In genomic region chr10:555281-555680, GRCh38 we compare ENCODE assay signal across 22 cellular contexts.
"Had no signal": no experiment of that assay in that cellular context is flagged by ENCODE, and none has a peak within 500 bp of the region (broad histone marks: within the 10 kb centered on the region; RNA-seq: fewer than 3 reads in every experiment).

No MANE protein-coding gene starts in this region.

- H3K9me3 Mint-ChIP-seq: activated CD4-positive, alpha-beta T cell treated with anti-CD3 and anti-CD28 coated beads, Interleukin-2, amount 10 ng/mL, durations not matched to agents 24 days and 14 days; activated naive CD4-positive, alpha-beta T cell treated with anti-CD3 and anti-CD28 coated beads, Interleukin-2, amount 50 U/mL, for 72 hours; activated T-helper 17 cell treated with anti-CD3 and anti-CD28 coated beads, Interleukin-2, amount 50 U/mL, for 72 hours; effector memory CD8-positive, alpha-beta T cell; immature natural killer cell; nephron; stimulated activated naive CD8-positive, alpha-beta T cell treated with anti-CD3 and anti-CD28 coated beads, Interleukin-15, Interleukin-2, amounts not matched to agents 100 ng/mL and 50 ng/mL, for 24 hours had no signal

- H3K4me1 ChIP-seq: parathyroid adenoma had no signal

- H3K27ac ChIP-seq: esophagus muscularis mucosa, hepatocyte, left lung, parathyroid adenoma, right lobe of liver, skin epidermis, tibial nerve had no signal

- H3K4me2 ChIP-seq: hepatocyte had no signal

- H2AFZ ChIP-seq: hepatocyte, parathyroid adenoma had no signal

- H3K36me3 ChIP-seq: esophagus muscularis mucosa, left lung, right lobe of liver, tibial nerve had no signal

- DNase-seq: activated CD4-positive, alpha-beta T cell treated with anti-CD3 and anti-CD28 coated beads, Interleukin-2, amount 10 ng/mL, durations not matched to agents 24 days and 14 days; activated T-cell treated with anti-CD3 and anti-CD28 coated beads, Interleukin-2, amount 50 U/mL, for 1 hour; aorta; central memory CD4-positive, alpha-beta T cell; effector memory CD8-positive, alpha-beta T cell; glutamatergic neuron; immature natural killer cell; left lung; nucleus accumbens; right lobe of liver; stimulated activated CD4-positive, alpha-beta T cell treated with anti-CD3 and anti-CD28 coated beads, Interleukin-1b, Interleukin-23, amount 100 ng/mL, for 48 hours; substantia nigra; T-helper 17 cell had no signal

- H3K4me3 ChIP-seq: esophagus muscularis mucosa, hepatocyte, left lung, right lobe of liver, skin epidermis, tibial nerve had no signal

- H3K4me1 Mint-ChIP-seq: activated CD4-positive, alpha-beta T cell treated with anti-CD3 and anti-CD28 coated beads, Interleukin-2, amount 10 ng/mL, durations not matched to agents 24 days and 14 days; activated T-helper 17 cell treated with anti-CD3 and anti-CD28 coated beads, Interleukin-2, amount 50 U/mL, for 72 hours; immature natural killer cell had no signal

- H3K9me3 ChIP-seq: esophagus muscularis mucosa, left lung, right lobe of liver, tibial nerve had no signal

- H3K27me3 ChIP-seq: esophagus muscularis mucosa, hepatocyte, left lung, right lobe of liver, tibial nerve had no signal

- H3K36me3 Mint-ChIP-seq: activated naive CD4-positive, alpha-beta T cell treated with anti-CD3 and anti-CD28 coated beads, Interleukin-2, amount 50 U/mL, for 72 hours; immature natural killer cell had no signal

- H3K9ac ChIP-seq: parathyroid adenoma had no signal

- H3K4me3 Mint-ChIP-seq: activated CD4-positive, alpha-beta T cell treated with anti-CD3 and anti-CD28 coated beads, Interleukin-2, amount 10 ng/mL, durations not matched to agents 24 days and 14 days; activated T-helper 17 cell treated with anti-CD3 and anti-CD28 coated beads, Interleukin-2, amount 50 U/mL, for 72 hours; effector memory CD8-positive, alpha-beta T cell; immature natural killer cell; nephron; stimulated activated naive CD8-positive, alpha-beta T cell treated with anti-CD3 and anti-CD28 coated beads, Interleukin-15, Interleukin-2, amounts not matched to agents 100 ng/mL and 50 ng/mL, for 24 hours; T-helper 17 cell had no signal

- H3K27ac Mint-ChIP-seq: activated CD4-positive, alpha-beta T cell treated with anti-CD3 and anti-CD28 coated beads, Interleukin-2, amount 10 ng/mL, durations not matched to agents 24 days and 14 days; activated naive CD4-positive, alpha-beta T cell treated with anti-CD3 and anti-CD28 coated beads, Interleukin-2, amount 50 U/mL, for 72 hours; activated T-helper 17 cell treated with anti-CD3 and anti-CD28 coated beads, Interleukin-2, amount 50 U/mL, for 72 hours; effector memory CD8-positive, alpha-beta T cell; immature natural killer cell; stimulated activated naive CD8-positive, alpha-beta T cell treated with anti-CD3 and anti-CD28 coated beads, Interleukin-15, Interleukin-2, amounts not matched to agents 100 ng/mL and 50 ng/mL, for 24 hours; T-helper 17 cell had no signal

- H3K27me3 Mint-ChIP-seq: activated CD4-positive, alpha-beta T cell treated with anti-CD3 and anti-CD28 coated beads, Interleukin-2, amount 10 ng/mL, durations not matched to agents 24 days and 14 days had no signal
